ENCODE assay signal across 8 cellular contexts in genomic region chr17:3845361-3845753, GRCh38. TPM values are rescaled to one million over a fixed set of nuclear protein-coding genes. Genes with fewer than 3 reads are reported as not detected.
DNase-seq lines count a peak whose midpoint lies in the region; ATAC-seq and TF ChIP-seq lines count a peak whose summit lies in the region.

No MANE protein-coding gene starts in this region.

- H3K79me2 ChIP-seq in OCI-LY7 (ENCODE audit: insufficient read depth, low read depth, low read length): peaks cover 25% of the 10 kb centered on the region; the same call in 1 of the 2 replicates

- TF ChIP-seq CTCF in OCI-LY7 (conservative IDR thresholded peaks at IDR 0.05; ENCODE audit: low read length): no peak

- CTCF ChIA-PET in OCI-LY7 (lab: Charles Lee; ENCODE audit: unreplicated experiment): no interaction called here

- POLR2A ChIA-PET in OCI-LY7 (lab: Charles Lee): interaction anchor here (0.6 to 1.6 kb wide), 4 partner anchors 12 to 207 kb away, joined by 3 to 10 read pairs (median 4); partner anchors contain the start of gene P2RX1

- peak; percentile 15 for ATAC-seq in HG02571 (IDR thresholded peaks at IDR 0.05; ENCODE audit: unreplicated experiment)

- H3K36me3 ChIP-seq in ES-I3 (ENCODE audit: insufficient read depth, low read length) (peaks cover 5% of the 10 kb centered on the region), OCI-LY7 (ENCODE audit: insufficient read depth, low read length) (peaks cover 37% of the 10 kb centered on the region), adipocyte (ENCODE audit: control insufficient read depth, insufficient read depth, low read length, severe bottlenecking) (peaks cover 15% of the 10 kb centered on the region)

- H3K27ac ChIP-seq in OCI-LY7 (ENCODE audit: low read depth, low read length, poor library complexity, severe bottlenecking) (peak overlapping the region; percentile 38), skin epidermis (peak overlapping the region; percentile 80 to 100 (median 97))

- peaks cover 8% of the 10 kb centered on the region for H3K27me3 ChIP-seq in adipocyte (replicated peaks; ENCODE audit: control insufficient read depth, insufficient read depth, low read length)

- H3K9ac ChIP-seq in ES-I3 (ENCODE audit: low read depth, low read length) (peak overlapping the region; percentile 88), adipocyte (ENCODE audit: low read length) (peak overlapping the region; percentile 96)

- peak overlapping the region; percentile 90 for H3K4me2 ChIP-seq in OCI-LY7 (ENCODE audit: low read length)

- H3K9me2 ChIP-seq in OCI-LY7 (ENCODE audit: insufficient read depth, low read length): no peaks in the 10 kb centered on the region

- no peaks in the 10 kb centered on the region for H3K9me3 ChIP-seq in ES-I3 (ENCODE audit: control insufficient read depth, insufficient read depth, low read length)
- no peaks in the 10 kb centered on the region for H3K9me3 ChIP-seq in OCI-LY7 (ENCODE audit: low read length)
- no peaks in the 10 kb centered on the region for H3K9me3 ChIP-seq in adipocyte (ENCODE audit: control insufficient read depth, low read length)

- peak; percentile 49 for DNase-seq in OCI-LY7 (ENCODE audit: low spot score)
- DNase-seq in adipocyte (ENCODE audit: low read depth): peak; percentile 53
- DNase-seq in superior temporal gyrus (ENCODE audit: extremely low spot score): no peak
- DNase-seq in DMS114 treated with DMSO at 0.1 percent for 48 hours (lab: John Stamatoyannopoulos, UW; ENCODE audit: unreplicated experiment): no peak

- BruUV-seq in OCI-LY7 (replicated peaks; lab: Mats Ljungman, UMichigan): no TSS peak

- intact Hi-C loops in OCI-LY7 (cut with micrococcal nuclease; ENCODE audit: unreplicated experiment): loop anchor here (5.0 kb wide), 1 partner anchor 67 kb away; no protein-coding TSS in a partner anchor

- peak overlapping the region; percentile 90 for H2AFZ ChIP-seq in OCI-LY7 (ENCODE audit: low read length)

- peak overlapping the region; percentile 94 for H3K4me3 ChIP-seq in OCI-LY7 (ENCODE audit: low read depth, low read length, poor library complexity, severe bottlenecking)
- H3K4me3 ChIP-seq in adipocyte (ENCODE audit: low read length): peak overlapping the region; percentile 96
- peak overlapping the region; percentile 82 for H3K4me3 ChIP-seq in iPS-11a (ENCODE audit: low read depth, low read length)
- peak overlapping the region; percentile 80 to 99 (median 94) for H3K4me3 ChIP-seq in skin epidermis

- no peaks in the 10 kb centered on the region for H4K20me1 ChIP-seq in OCI-LY7 (ENCODE audit: insufficient read depth, low read length)

- H3K4me1 ChIP-seq in ES-I3 (ENCODE audit: insufficient read depth, low read length) (peaks cover 11% of the 10 kb centered on the region; the same call in 1 of the 2 replicates), OCI-LY7 (ENCODE audit: insufficient read depth, low read length, poor library complexity, severe bottlenecking) (peaks cover 14% of the 10 kb centered on the region), adipocyte (ENCODE audit: control insufficient read depth, insufficient read depth, low read length) (peaks cover 8% of the 10 kb centered on the region)

RNA-seq across cellular contexts. Expression of gene NCBP3, which starts 0.7 kb away (rescaled TPM):
- total RNA-seq in OCI-LY7 (2014; rRNA removed; shearing (Covaris generic)): 24.5 and 56.5 TPM in 2 replicates
- total RNA-seq in OCI-LY7 (2022): 45.7 and 47.8 TPM in 2 replicates

RNA-seq across cellular contexts. Expression of gene ITGAE, which starts 44.4 kb away (rescaled TPM):
- 57.3 and 61.2 TPM in 2 replicates for total RNA-seq in OCI-LY7 (2014; rRNA removed; shearing (Covaris generic))
- total RNA-seq in OCI-LY7 (2022): 51.2 and 52.2 TPM in 2 replicates

RNA-seq across cellular contexts. Expression of gene CAMKK1, which starts 47.5 kb away (rescaled TPM):
- total RNA-seq in OCI-LY7 (2014; rRNA removed; shearing (Covaris generic)): 2.6 and 2.7 TPM in 2 replicates
- 2.7 and 3.5 TPM in 2 replicates for total RNA-seq in OCI-LY7 (2022)

Comparison
In these comparisons a context has a peak if more than half of its experiments do, and no peak if none do; other contexts are left out.
1. DNase-seq: peak in OCI-LY7 (single experiment) and adipocyte (single experiment); none in superior temporal gyrus (single experiment) and DMS114 treated with DMSO at 0.1 percent for 48 hours (single experiment).
2. Peak in every context shown above with its lines, with median percentiles within 50 percentile points of each other: H3K4me3 ChIP-seq.